ENCODE assay signal across 8 cellular contexts in genomic region chr17:77089118-77089477, GRCh38. TPM values are rescaled to one million over a fixed set of nuclear protein-coding genes. Genes with fewer than 3 reads are reported as not detected.
DNase-seq lines count a peak whose midpoint lies in the region; ATAC-seq and TF ChIP-seq lines count a peak whose summit lies in the region.

No MANE protein-coding gene starts in this region.

- H3K36me3 ChIP-seq in GM23248 (ENCODE audit: low read depth) (peaks cover 12% of the 10 kb centered on the region; the same call in 1 of the 2 replicates), neural cell (ENCODE audit: insufficient read depth, low read length) (no peaks in the 10 kb centered on the region)

- H3K9me3 ChIP-seq in GM23248 (ENCODE audit: low read depth), result no peaks in the 10 kb centered on the region
- H3K9me3 ChIP-seq in neural cell (ENCODE audit: low read length), result no peaks in the 10 kb centered on the region

- DNase-seq in GM23248, result peak; percentile 21
- peak; percentile 13 for DNase-seq in epithelial cell of esophagus (ENCODE audit: low read depth)
- no peak for DNase-seq in head of caudate nucleus
- DNase-seq in central memory CD4-positive, alpha-beta T cell, result no peak

- peak overlapping the region; percentile 99 for H2AFZ ChIP-seq in GM23248
- H2AFZ ChIP-seq in neural cell (ENCODE audit: low read depth, low read length), result peak overlapping the region; percentile 81

- no peaks in the 10 kb centered on the region for H4K20me1 ChIP-seq in GM23248 (ENCODE audit: insufficient read depth)
- no peaks in the 10 kb centered on the region for H4K20me1 ChIP-seq in neural cell (ENCODE audit: insufficient read depth)

- no peaks in the 10 kb centered on the region for H3F3A ChIP-seq in GM23248 (ENCODE audit: insufficient read depth)
- no peaks in the 10 kb centered on the region for H3F3A ChIP-seq in neural cell (ENCODE audit: insufficient read depth, low read length, poor library complexity, severe bottlenecking)

- H3K4me2 ChIP-seq in GM23248 (ENCODE audit: unreplicated experiment), result peak overlapping the region; percentile 98
- peak overlapping the region; percentile 95 for H3K4me2 ChIP-seq in neural cell (ENCODE audit: low read length)

- peak; percentile 4; the same call in 1 of the 3 replicates for ATAC-seq in SK-N-SH treated with all-trans-retinoic acid at 6 μM for 48 hours
- no peak for ATAC-seq in HG03280 (IDR thresholded peaks at IDR 0.05; ENCODE audit: unreplicated experiment)
- ATAC-seq in HG02763 (IDR thresholded peaks at IDR 0.05; ENCODE audit: unreplicated experiment), result no peak

- H3K27ac ChIP-seq in GM23248 (peak overlapping the region; percentile 75), neural cell (ENCODE audit: low read length) (peak overlapping the region; percentile 65)

- in situ Hi-C loops in GM23248 (cut with MboI), result no loop called here

- intact Hi-C loops in head of caudate nucleus (cut with DNase I), result no loop called here

- H3K9ac ChIP-seq in GM23248 (peak overlapping the region; percentile 96), neural cell (ENCODE audit: low read length) (peak overlapping the region; percentile 77)

- H3K27me3 ChIP-seq in GM23248 (replicated peaks; ENCODE audit: insufficient read depth) (no peaks in the 10 kb centered on the region), neural cell (ENCODE audit: insufficient read depth, low read depth, low read length) (no peaks in the 10 kb centered on the region)

- no peak for TF ChIP-seq EP300 in neural cell (conservative IDR thresholded peaks at IDR 0.05; ENCODE audit: poor library complexity, severe bottlenecking)

- peaks cover 5% of the 10 kb centered on the region; the same call in 1 of the 2 replicates for H3K4me1 ChIP-seq in GM23248 (ENCODE audit: insufficient read depth)

- H3K9me2 ChIP-seq in GM23248 (ENCODE audit: insufficient read depth) (no peaks in the 10 kb centered on the region), neural cell (ENCODE audit: insufficient read depth, low read length) (no peaks in the 10 kb centered on the region)

- peak overlapping the region; percentile 87 for H3K4me3 ChIP-seq in GM23248
- peak overlapping the region; percentile 97 for H3K4me3 ChIP-seq in epithelial cell of esophagus (ENCODE audit: low read length)
- peak overlapping the region; percentile 77 for H3K4me3 ChIP-seq in neural cell (ENCODE audit: low read length)

- no peak for TF ChIP-seq CTCF in epithelial cell of esophagus (IDR thresholded peaks at IDR 0.05; ENCODE audit: insufficient read depth, low read depth, low read length, missing control alignments)
- no peak for TF ChIP-seq CTCF in neural cell (IDR thresholded peaks at IDR 0.05; ENCODE audit: poor library complexity, severe bottlenecking)

- WGBS in GM23248 (ENCODE audit: low coverage in 1 of 2, low lambda C conversion rate in 2 of 2, missing lambda C conversion rate in 2 of 2), 2 experiments, result 1 to 3% methylated on average over 6 of the region's 6 CpGs

- no peak for TF ChIP-seq RAD21 in neural cell (conservative IDR thresholded peaks at IDR 0.05)

- H3K79me2 ChIP-seq in GM23248 (ENCODE audit: insufficient read depth), result peaks cover 35% of the 10 kb centered on the region
- H3K79me2 ChIP-seq in neural cell (replicated peaks; ENCODE audit: insufficient read depth, low read length), result no peaks in the 10 kb centered on the region

TF ChIP-seq in SK-N-SH treated with all-trans-retinoic acid at 6 μM for 48 hours, 23 proteins besides CTCF, POLR2A, EP300 and RAD21 (continues in another document):
- TF ChIP-seq ZNF70 (CRISPR knock-in tag; IDR thresholded peaks at IDR 0.05) (no peak), SNAI2 (CRISPR knock-in tag; IDR thresholded peaks at IDR 0.05) (no peak), ZFP3 (CRISPR knock-in tag; IDR thresholded peaks at IDR 0.05) (no peak), ESRRG (CRISPR knock-in tag; IDR thresholded peaks at IDR 0.05) (no peak), TSHZ2 (CRISPR knock-in tag; IDR thresholded peaks at IDR 0.05) (no peak), ZC3H10 (CRISPR knock-in tag; IDR thresholded peaks at IDR 0.05) (no peak), TOX (CRISPR knock-in tag; IDR thresholded peaks at IDR 0.05; ENCODE audit: borderline replicate concordance) (no peak), PPARA (CRISPR knock-in tag; IDR thresholded peaks at IDR 0.05; ENCODE audit: borderline replicate concordance) (no peak), ZNF565 (CRISPR knock-in tag; conservative IDR thresholded peaks at IDR 0.05; ENCODE audit: low read depth) (no peak), ZFP30 (CRISPR knock-in tag; IDR thresholded peaks at IDR 0.05) (no peak), ZNF8 (CRISPR knock-in tag; IDR thresholded peaks at IDR 0.05) (no peak), ISL1 (CRISPR knock-in tag; IDR thresholded peaks at IDR 0.05) (no peak), CSDC2 (CRISPR knock-in tag; IDR thresholded peaks at IDR 0.05) (no peak), BACH2 (CRISPR knock-in tag; IDR thresholded peaks at IDR 0.05; ENCODE audit: borderline replicate concordance) (no peak)

TF ChIP-seq in neural cell, 6 proteins besides CTCF, POLR2A, EP300 and RAD21:
- TF ChIP-seq TAF1 (IDR thresholded peaks at IDR 0.05; ENCODE audit: low read depth) (no peak), EZH2 (IDR thresholded peaks at IDR 0.05; ENCODE audit: borderline replicate concordance, insufficient read depth, low read length, poor library complexity, severe bottlenecking) (no peak), REST (IDR thresholded peaks at IDR 0.05; ENCODE audit: borderline replicate concordance) (no peak), SMC3 (conservative IDR thresholded peaks at IDR 0.05; ENCODE audit: poor library complexity) (no peak), MXI1 (conservative IDR thresholded peaks at IDR 0.05; ENCODE audit: poor library complexity, severe bottlenecking) (no peak), POLR2AphosphoS5 (IDR thresholded peaks at IDR 0.05) (no peak)

RNA-seq across cellular contexts. Expression of gene SEC14L1, which starts 51.7 kb away (rescaled TPM):
- 24.4 and 27.4 TPM in 2 replicates for total RNA-seq in GM23248 (2014; rRNA removed; shearing (Covaris generic))
- 26.8 and 29.9 TPM in 2 replicates for polyA plus RNA-seq in GM23248 (2016; fragmentation: Nextera tagmentation; extraction: Ambion mirVana)
- polyA plus RNA-seq in neural cell, result 40.4 and 49.7 TPM in 2 replicates
- polyA minus RNA-seq in neural cell, result 112 TPM in 2 replicates

Comparison
In these comparisons a context has a peak if more than half of its experiments do, and no peak if none do; other contexts are left out.
1. DNase-seq: peak in GM23248 (single experiment) and epithelial cell of esophagus (single experiment); none in head of caudate nucleus (0 of 42) and central memory CD4-positive, alpha-beta T cell (single experiment).
2. Peak in every context shown above with its lines, with median percentiles within 50 percentile points of each other: H3K4me3 ChIP-seq.